10 cellular contexts compared by ENCODE assay signal in the genomic region with DNA sequence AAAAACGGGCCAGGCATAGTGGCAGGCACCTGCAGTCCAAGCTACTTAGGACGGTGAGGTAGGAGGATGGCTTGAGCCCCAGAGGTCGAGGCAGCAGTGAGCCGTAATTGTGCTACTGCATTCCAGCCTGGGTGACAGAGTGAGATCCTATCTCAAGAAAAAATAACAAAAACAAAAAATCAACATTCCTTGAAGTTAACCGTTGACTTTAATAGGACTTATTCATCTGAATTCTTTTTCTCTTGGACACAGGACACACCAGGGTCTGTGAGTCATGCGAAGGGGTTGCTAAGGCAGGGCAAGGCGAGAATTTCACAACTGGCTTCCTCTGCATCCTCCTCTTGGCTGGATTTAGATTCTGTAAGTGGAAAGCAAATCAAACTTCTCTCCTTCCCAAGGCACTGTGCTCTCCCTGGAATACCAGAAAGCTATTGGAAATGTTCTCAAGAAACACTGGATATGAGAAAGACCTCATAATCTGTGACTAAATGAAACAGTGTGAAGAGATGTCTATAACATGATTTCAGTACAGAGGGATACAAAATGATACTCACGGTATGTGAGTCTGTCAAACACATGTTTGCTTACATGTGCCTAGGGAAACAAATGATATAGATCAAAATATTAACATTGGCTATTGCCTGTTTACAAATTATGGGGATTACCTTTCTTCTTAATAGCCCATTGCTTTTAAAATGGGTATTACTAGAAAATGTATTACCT.
DNase-seq lines count a peak whose midpoint lies in the region; ATAC-seq and TF ChIP-seq lines count a peak whose summit lies in the region.
"Had no signal": no experiment of that assay in that cellular context is flagged by ENCODE, and none has a peak within 500 bp of the region (broad histone marks: within the 10 kb centered on the region; RNA-seq: fewer than 3 reads in every experiment).

No MANE protein-coding gene starts in this region.

- H3K9me3 ChIP-seq in mucosa of descending colon: no peaks in the 10 kb centered on the region
- H3K9me3 ChIP-seq in CD8-positive, alpha-beta memory T cell (ENCODE audit: low read length): no peaks in the 10 kb centered on the region

- peak overlapping the region; percentile 87 for H3K27ac ChIP-seq in brain microvascular endothelial cell
- H3K27ac ChIP-seq in CD8-positive, alpha-beta memory T cell (ENCODE audit: low read depth, low read length): no peak overlapping the region

- CTCF ChIA-PET in BJ (lab: Yijun Ruan, JAX): interaction anchor here (0.8 kb wide), 1 partner anchor 10 kb away, joined by 3 read pairs; no protein-coding TSS in a partner anchor
- CTCF ChIA-PET in CD8-positive, alpha-beta memory T cell (lab: Charles Lee): no interaction called here

- no peaks in the 10 kb centered on the region for H3K4me1 ChIP-seq in mucosa of descending colon (ENCODE audit: low read depth)
- H3K4me1 ChIP-seq in CD8-positive, alpha-beta memory T cell (ENCODE audit: insufficient read depth, low read length): no peaks in the 10 kb centered on the region

- no peak overlapping the region for H3K4me3 ChIP-seq in BJ (ENCODE audit: low read depth, low read length)
- H3K4me3 ChIP-seq in brain microvascular endothelial cell (ENCODE audit: low read depth, low read length): no peak overlapping the region
- no peak overlapping the region for H3K4me3 ChIP-seq in mucosa of descending colon
- no peak overlapping the region for H3K4me3 ChIP-seq in CD8-positive, alpha-beta memory T cell (ENCODE audit: low read length)

- DNase-seq in BJ (ENCODE audit: low read depth) (peak; percentile 97), M059J (ENCODE audit: low read depth) (peak; percentile 99), brain microvascular endothelial cell (peak; percentile 98), mucosa of descending colon (no peak), iPS-NIHi7 (ENCODE audit: extremely low spot score) (no peak), globus pallidus (ENCODE audit: low spot score) (no peak)
- no peak for DNase-seq in CD8-positive, alpha-beta memory T cell
- DNase-seq: effector memory CD8-positive, alpha-beta T cell; NCI-H1436 had no signal

- no peak overlapping the region for H3K4me3 Mint-ChIP-seq in CD8-positive, alpha-beta memory T cell
- H3K4me3 Mint-ChIP-seq: effector memory CD8-positive, alpha-beta T cell had no signal

- H3K27me3 Mint-ChIP-seq in CD8-positive, alpha-beta memory T cell: no peaks in the 10 kb centered on the region

- in situ Hi-C loops in brain microvascular endothelial cell (cut with HindIII; ENCODE audit: low pct_ligation_motif_present, low sequenced_read_pairs): no loop called here

- H3K27me3 ChIP-seq in BJ (ENCODE audit: control insufficient read depth, insufficient read depth, low read length): peaks cover 2% of the 10 kb centered on the region; the same call in 1 of the 2 replicates
- H3K27me3 ChIP-seq in brain microvascular endothelial cell (replicated peaks): no peaks in the 10 kb centered on the region
- H3K27me3 ChIP-seq in CD8-positive, alpha-beta memory T cell (ENCODE audit: insufficient read depth, low read length, poor library complexity, severe bottlenecking): no peaks in the 10 kb centered on the region

- H3K36me3 Mint-ChIP-seq in CD8-positive, alpha-beta memory T cell: no peaks in the 10 kb centered on the region

- no peaks in the 10 kb centered on the region for H3K4me1 Mint-ChIP-seq in CD8-positive, alpha-beta memory T cell

- TF ChIP-seq CTCF in BJ (IDR thresholded peaks at IDR 0.05; ENCODE audit: insufficient read depth, low read depth, low read length): no peak
- TF ChIP-seq CTCF in brain microvascular endothelial cell (IDR thresholded peaks at IDR 0.05; ENCODE audit: low read depth, low read length, missing control alignments): no peak
- TF ChIP-seq CTCF in mucosa of descending colon (IDR thresholded peaks at IDR 0.05): no peak

- intact Hi-C loops in mucosa of descending colon (cut with DNase I, micrococcal nuclease): no loop called here

- ATAC-seq in mucosa of descending colon (peak; percentile 25), HG02973 (IDR thresholded peaks at IDR 0.05; ENCODE audit: unreplicated experiment) (no peak)
- ATAC-seq: effector memory CD8-positive, alpha-beta T cell had no signal

- H3K27ac Mint-ChIP-seq in CD8-positive, alpha-beta memory T cell: no peak overlapping the region
- H3K27ac Mint-ChIP-seq: effector memory CD8-positive, alpha-beta T cell had no signal

- POLR2A ChIA-PET in BJ (lab: Charles Lee): no interaction called here
- POLR2A ChIA-PET in CD8-positive, alpha-beta memory T cell (lab: Charles Lee): no interaction called here

- no peaks in the 10 kb centered on the region for H3K36me3 ChIP-seq in BJ (ENCODE audit: control insufficient read depth, insufficient read depth, low read length)
- no peaks in the 10 kb centered on the region for H3K36me3 ChIP-seq in brain microvascular endothelial cell (replicated peaks)
- H3K36me3 ChIP-seq in mucosa of descending colon (ENCODE audit: low read depth): no peaks in the 10 kb centered on the region
- H3K36me3 ChIP-seq in CD8-positive, alpha-beta memory T cell (ENCODE audit: insufficient read depth, low read length): no peaks in the 10 kb centered on the region

- no peaks in the 10 kb centered on the region for H3K9me3 Mint-ChIP-seq in CD8-positive, alpha-beta memory T cell
- H3K9me3 Mint-ChIP-seq: effector memory CD8-positive, alpha-beta T cell had no signal

Comparison
In these comparisons a context has a peak if more than half of its experiments do, and no peak if none do; other contexts are left out.
1. DNase-seq: peak in BJ (single experiment), M059J (single experiment) and brain microvascular endothelial cell (single experiment); none in mucosa of descending colon (0 of 3), iPS-NIHi7 (single experiment), CD8-positive, alpha-beta memory T cell (0 of 5) and globus pallidus (single experiment).